In the genomic region with DNA sequence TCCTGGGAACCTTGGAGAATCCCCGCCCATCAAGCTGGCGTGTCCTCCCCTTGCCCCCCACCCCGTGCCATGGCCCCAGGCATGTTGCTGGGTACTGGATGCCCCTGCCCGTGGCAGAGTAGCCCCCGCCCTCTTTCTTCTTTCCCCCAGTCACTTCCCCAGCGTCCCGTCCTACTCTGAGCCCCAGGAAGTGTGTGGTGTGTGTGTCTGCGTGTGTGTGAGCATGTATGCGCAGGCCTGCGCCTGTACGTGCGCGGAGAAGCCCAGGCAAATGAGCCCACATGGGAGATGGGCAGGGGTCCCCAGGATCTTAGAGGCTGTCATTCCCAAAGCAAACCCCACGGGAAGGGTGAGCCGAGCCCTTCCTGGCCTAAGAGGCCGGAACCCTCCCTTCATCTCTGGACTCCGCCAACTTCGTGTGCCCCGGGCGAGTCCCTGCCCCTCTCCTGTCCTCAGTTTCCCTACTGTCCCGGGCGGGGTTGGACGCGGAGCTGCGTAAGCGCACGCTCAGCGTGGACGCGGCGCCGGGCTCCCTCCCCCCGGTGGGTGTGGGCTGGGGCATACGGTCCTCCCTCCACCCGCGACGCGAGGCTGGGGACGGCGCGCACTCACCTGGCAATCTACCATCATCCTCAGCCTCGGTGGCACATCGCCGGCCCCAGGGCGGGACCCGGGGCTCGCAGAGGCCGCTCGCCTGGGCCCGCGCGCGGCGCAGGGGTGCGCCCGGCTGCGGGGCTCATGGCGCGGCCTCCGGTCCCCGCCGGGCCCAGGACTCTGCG, we compare ENCODE assay signal across 8 cellular contexts. TPM values are rescaled to one million over a fixed set of nuclear protein-coding genes. Genes with fewer than 3 reads are reported as not detected.
DNase-seq lines count a peak whose midpoint lies in the region; ATAC-seq and TF ChIP-seq lines count a peak whose summit lies in the region.

No MANE protein-coding gene starts in this region.

- H3F3A ChIP-seq in GM23248 (ENCODE audit: insufficient read depth): 0 out of 2 replicates have a peak, but pooled peaks cover 6% of the 10 kb centered on the region

- peak overlapping the region; percentile 73 for H3K27ac ChIP-seq in GM23248
- peak overlapping the region; percentile 78 for H3K27ac ChIP-seq in substantia nigra (ENCODE audit: low read depth, low read length, poor library complexity, severe bottlenecking)

- WGBS in GM23248 (ENCODE audit: low coverage in 1 of 2, low lambda C conversion rate in 2 of 2, missing lambda C conversion rate in 2 of 2), 2 experiments: 1 to 2% methylated on average over 39 to 61 of the region's 63 CpGs

- H3K36me3 Mint-ChIP-seq in memory B cell: no peaks in the 10 kb centered on the region

- TF ChIP-seq CTCF in GM10266 (IDR thresholded peaks at IDR 0.05; ENCODE audit: control insufficient read depth, insufficient read depth, low read depth, missing control alignments): no peak

- in situ Hi-C loops in GM23248 (cut with MboI): loop anchor here (5.0 to 10.0 kb wide), 2 partner anchors 41 to 104 kb away; no protein-coding TSS in a partner anchor

- no peaks in the 10 kb centered on the region for H3K9me3 ChIP-seq in GM23248 (ENCODE audit: low read depth)

- H3K27ac Mint-ChIP-seq in memory B cell: peak overlapping the region; percentile 93

- H3K36me3 ChIP-seq in GM23248 (ENCODE audit: low read depth): no peaks in the 10 kb centered on the region

- H3K4me3 ChIP-seq in GM23248: peak overlapping the region; percentile 80

- H3K79me2 ChIP-seq in GM23248 (ENCODE audit: insufficient read depth): peaks cover 29% of the 10 kb centered on the region

- peak overlapping the region; percentile 76 for H2AFZ ChIP-seq in GM23248

- peaks cover 30% of the 10 kb centered on the region for H3K4me1 Mint-ChIP-seq in memory B cell

- H3K9me2 ChIP-seq in GM23248 (ENCODE audit: insufficient read depth): no peaks in the 10 kb centered on the region

- H3K9me3 Mint-ChIP-seq in memory B cell: no peaks in the 10 kb centered on the region

- H3K4me1 ChIP-seq in GM23248 (ENCODE audit: insufficient read depth): peaks cover 5% of the 10 kb centered on the region

- peak overlapping the region; percentile 95 for H3K4me2 ChIP-seq in GM23248 (ENCODE audit: unreplicated experiment)

- no peaks in the 10 kb centered on the region for H3K27me3 ChIP-seq in GM23248 (replicated peaks; ENCODE audit: insufficient read depth)

- peak overlapping the region; percentile 84 for H3K4me3 Mint-ChIP-seq in memory B cell

- peak overlapping the region; percentile 88 for H3K9ac ChIP-seq in GM23248

- ATAC-seq in memory B cell (ENCODE audit: low read depth): peak; percentile 26

- DNase-seq in GM10266 (ENCODE audit: extremely low spot score) (peak; percentile 61), GM23248 (peak; percentile 70), LoVo (ENCODE audit: low spot score) (peak; percentile 52), dermis blood vessel endothelial cell (peak; percentile 49), memory B cell (ENCODE audit: low spot score in 2 of 2) (peak; percentile 58 to 63), substantia nigra (lab: John Stamatoyannopoulos, UW) (peak in 12 of 49 donors; percentile 29 to 74 (median 38)), cerebellar nuclear complex (lab: John Stamatoyannopoulos, UW) (no peak)
- DNase-seq in activated CD4-positive, CD25-positive, alpha-beta regulatory T cell treated with anti-CD3 and anti-CD28 coated beads, Interleukin-2, amount 50 U/mL, for 72 hours: peak; percentile 71

- H3K27me3 Mint-ChIP-seq in memory B cell: no peaks in the 10 kb centered on the region

- H4K20me1 ChIP-seq in GM23248 (ENCODE audit: insufficient read depth): no peaks in the 10 kb centered on the region

RNA-seq across cellular contexts. Expression of a gene that starts 15.2 kb away (rescaled TPM):
- total RNA-seq in GM23248 (2014; rRNA removed; shearing (Covaris generic)): 2.7 and 3.1 TPM in 2 replicates
- polyA plus RNA-seq in GM23248 (2016; fragmentation: Nextera tagmentation; extraction: Ambion mirVana): 0.95 and 1.3 TPM in 2 replicates
- total RNA-seq in dermis blood vessel endothelial cell: 15.7 and 28.0 TPM in 2 replicates

RNA-seq across cellular contexts. Expression of a gene that starts 27.5 kb away (rescaled TPM):
- 21.7 and 51.7 TPM in 2 replicates for total RNA-seq in GM23248 (2014; rRNA removed; shearing (Covaris generic))
- polyA plus RNA-seq in GM23248 (2016; fragmentation: Nextera tagmentation; extraction: Ambion mirVana): 8.5 and 8.9 TPM in 2 replicates
- 68.7 and 68.9 TPM in 2 replicates for total RNA-seq in dermis blood vessel endothelial cell

Comparison
In these comparisons a context has a peak if more than half of its experiments do, and no peak if none do; other contexts are left out.
1. DNase-seq: peak in GM10266 (single experiment), GM23248 (single experiment), LoVo (single experiment), activated CD4-positive, CD25-positive, alpha-beta regulatory T cell treated with anti-CD3 and anti-CD28 coated beads, Interleukin-2, amount 50 U/mL, for 72 hours (single experiment), dermis blood vessel endothelial cell (single experiment) and memory B cell (2 of 2); none in cerebellar nuclear complex (0 of 2).